Comparison of ENCODE assay signal across 7 cellular contexts in the genomic region with DNA sequence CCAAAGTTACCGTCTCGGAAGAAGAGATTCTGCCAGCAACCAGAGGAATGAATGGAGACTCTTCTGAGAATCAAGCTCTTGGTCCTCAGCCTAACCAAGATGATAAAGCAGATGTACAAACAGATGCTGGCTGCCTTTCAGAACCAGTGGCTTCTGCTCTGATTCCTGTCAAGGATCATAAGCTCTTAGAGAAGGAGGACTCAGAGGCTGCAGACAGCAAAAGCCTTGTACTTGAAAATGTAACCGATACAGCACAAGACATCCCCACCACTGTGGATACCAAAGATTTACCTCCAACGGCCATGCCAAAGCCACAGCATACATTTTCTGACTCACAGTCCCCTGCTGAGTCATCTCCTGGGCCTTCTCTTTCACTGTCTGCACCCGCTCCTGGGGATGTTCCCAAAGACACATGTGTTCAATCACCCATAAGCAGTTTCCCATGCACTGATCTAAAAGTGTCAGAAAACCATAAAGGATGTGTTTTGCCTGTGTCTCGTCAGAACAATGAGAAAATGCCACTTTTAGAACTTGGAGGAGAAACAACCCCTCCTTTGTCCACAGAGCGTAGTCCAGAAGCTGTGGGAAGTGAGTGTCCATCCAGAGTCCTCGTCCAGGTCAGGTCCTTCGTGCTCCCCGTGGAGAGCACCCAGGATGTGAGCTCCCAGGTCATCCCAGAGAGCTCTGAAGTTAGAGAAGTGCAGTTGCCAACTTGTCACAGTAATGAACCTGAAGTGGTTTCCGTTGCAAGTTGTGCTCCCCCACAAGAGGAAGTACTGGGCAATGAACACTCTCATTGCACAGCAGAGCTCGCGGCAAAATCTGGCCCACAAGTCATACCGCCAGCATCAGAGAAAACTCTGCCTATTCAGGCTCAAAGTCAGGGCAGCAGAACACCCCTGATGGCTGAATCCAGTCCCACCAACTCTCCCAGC.
DNase-seq lines count a peak whose midpoint lies in the region; ATAC-seq and TF ChIP-seq lines count a peak whose summit lies in the region.

No MANE protein-coding gene starts in this region.

- H3K4me1 Mint-ChIP-seq in immature natural killer cell = peaks cover 84 to 96% of the 10 kb centered on the region in 2 donors

- TF ChIP-seq POLR2A in GM18951 (IDR thresholded peaks at IDR 0.05; ENCODE audit: extremely low read depth, insufficient read depth, insufficient read length) = peak; percentile 59

- H3K36me3 Mint-ChIP-seq in immature natural killer cell = no peaks in the 10 kb centered on the region

- peak overlapping the region; percentile 92 to 99 (median 96) for H3K27ac Mint-ChIP-seq in immature natural killer cell

- peak; percentile 45 for ATAC-seq in HG03097 (IDR thresholded peaks at IDR 0.05; ENCODE audit: low FRiP score, unreplicated experiment)

- peak overlapping the region; percentile 86 to 94 (median 90) for H3K4me3 Mint-ChIP-seq in immature natural killer cell

- H3K27me3 Mint-ChIP-seq in immature natural killer cell (ENCODE audit: low read depth in 3 of 3) = peaks cover 15 to 26% (median 25%) of the 10 kb centered on the region in 3 donors

- in situ Hi-C loops in GM18951 (cut with MboI; ENCODE audit: low sequenced_read_pairs, unreplicated experiment) = no loop called here

- H3K9me3 Mint-ChIP-seq in immature natural killer cell = no peaks in the 10 kb centered on the region

- DNase-seq in SIG-M5 (lab: John Stamatoyannopoulos, UW) (peak; percentile 63), immature natural killer cell (peak; percentile 82 to 86 (median 83)), NCI-H146 treated with DMSO at 0.1 percent for 48 hours (lab: John Stamatoyannopoulos, UW; ENCODE audit: unreplicated experiment) (no peak)
- peak; percentile 92 for DNase-seq in activated effector memory CD4-positive, alpha-beta T cell treated with anti-CD3 and anti-CD28 coated beads, Interleukin-2, amount 50 U/mL, for 16 hours
- DNase-seq in stimulated activated CD8-positive, alpha-beta memory T cell treated with anti-CD3 and anti-CD28 coated beads, Interleukin-15, amount 100 ng/mL, for 48 hours (ENCODE audit: low read depth in 2 of 2) = peak; percentile 72 to 77
